In the genomic region with DNA sequence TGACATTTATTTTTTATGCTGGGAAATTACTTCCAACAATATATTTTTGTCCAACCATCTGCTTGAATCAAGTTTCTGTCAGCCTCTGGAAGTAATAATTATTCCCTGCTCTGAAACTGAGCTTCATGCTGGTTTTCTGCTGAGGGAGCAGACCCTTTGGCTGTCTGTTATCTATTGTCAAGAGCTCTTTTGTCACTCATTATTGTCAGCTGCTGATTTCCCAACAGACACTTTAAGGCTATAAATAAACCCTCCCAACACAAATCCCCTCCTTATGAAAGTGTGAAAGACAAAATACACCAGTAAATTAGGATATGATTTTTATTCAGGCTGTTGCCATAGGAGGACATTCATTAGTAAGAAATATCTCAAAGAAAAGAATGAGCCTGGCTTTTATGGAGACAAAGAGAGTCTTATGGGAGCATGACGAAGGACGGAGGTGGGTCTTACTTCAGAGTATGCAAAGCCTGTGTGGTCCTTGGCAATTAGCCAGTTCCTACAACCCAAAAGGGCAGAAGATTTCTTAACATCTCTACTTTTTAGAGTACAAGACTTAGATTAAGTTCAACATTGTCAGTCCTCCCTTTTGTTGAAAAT, we compare ENCODE assay signal across 19 cellular contexts.
DNase-seq lines count a peak whose midpoint lies in the region; TF ChIP-seq lines count a peak whose summit lies in the region.
"Had no signal": no experiment of that assay in that cellular context is flagged by ENCODE, and none has a peak within 500 bp of the region (broad histone marks: within the 10 kb centered on the region; RNA-seq: fewer than 3 reads in every experiment).

No MANE protein-coding gene starts in this region.

- no peaks in the 10 kb centered on the region for H3K27me3 Mint-ChIP-seq in neural crest cell (ENCODE audit: low read depth)
- H3K27me3 Mint-ChIP-seq: activated T-helper 17 cell treated with anti-CD3 and anti-CD28 coated beads, Interleukin-2, amount 50 U/mL, for 72 hours; dendritic cell treated with granulocyte-macrophage colony-stimulating factor and Interleukin-4, amounts not matched to agents 40 ng/mL and 50 ng/mL, for 4 days; stimulated activated memory B cell treated with anti-CD40 and anti-IgM and Interleukin-4, amounts not matched to agents 10 μg/mL and 1 μg/mL and 100 μg/mL, for 72 hours had no signal

- peaks cover 4% of the 10 kb centered on the region for H3K36me3 Mint-ChIP-seq in neural crest cell (ENCODE audit: low read depth)

- intact Hi-C loops in ascending aorta (cut with DNase I), result no loop called here

- no peak overlapping the region for H3K9ac ChIP-seq in KMS-11

- in situ Hi-C loops in G401 (cut with HindIII; ENCODE audit: low sequenced_read_pairs), result no loop called here

- H3K27ac Mint-ChIP-seq in neural crest cell (ENCODE audit: unreplicated experiment), result peak overlapping the region; percentile 14
- H3K27ac Mint-ChIP-seq: dendritic cell treated with granulocyte-macrophage colony-stimulating factor and Interleukin-4, amounts not matched to agents 40 ng/mL and 50 ng/mL, for 4 days; stimulated activated memory B cell treated with anti-CD40 and anti-IgM and Interleukin-4, amounts not matched to agents 10 μg/mL and 1 μg/mL and 100 μg/mL, for 72 hours had no signal

- H3K27me3 ChIP-seq in KMS-11 (ENCODE audit: insufficient read depth, low read depth), result no peaks in the 10 kb centered on the region
- H3K27me3 ChIP-seq in MG63, result no peaks in the 10 kb centered on the region
- H3K27me3 ChIP-seq in ascending aorta, result no peaks in the 10 kb centered on the region
- H3K27me3 ChIP-seq: breast epithelium, pancreas had no signal

- no peak overlapping the region for H2AFZ ChIP-seq in KMS-11 (ENCODE audit: low read depth)

- peak overlapping the region; percentile 23 for H3K4me3 Mint-ChIP-seq in neural crest cell
- H3K4me3 Mint-ChIP-seq: activated T-helper 17 cell treated with anti-CD3 and anti-CD28 coated beads, Interleukin-2, amount 50 U/mL, for 72 hours; dendritic cell treated with granulocyte-macrophage colony-stimulating factor and Interleukin-4, amounts not matched to agents 40 ng/mL and 50 ng/mL, for 4 days; stimulated activated memory B cell treated with anti-CD40 and anti-IgM and Interleukin-4, amounts not matched to agents 10 μg/mL and 1 μg/mL and 100 μg/mL, for 72 hours had no signal

- H3K9me3 ChIP-seq in MG63 (no peaks in the 10 kb centered on the region), ascending aorta (no peaks in the 10 kb centered on the region)
- H3K9me3 ChIP-seq: breast epithelium, pancreas, thoracic aorta had no signal

- TF ChIP-seq CTCF in KMS-11 (conservative IDR thresholded peaks at IDR 0.05; ENCODE audit: low read depth, low read length) (no peak), neural crest cell (conservative IDR thresholded peaks at IDR 0.05) (no peak), ascending aorta (IDR thresholded peaks at IDR 0.05) (no peak)

- peak overlapping the region; percentile 88; the same call in 1 of the 2 replicates for H3K4me2 ChIP-seq in KMS-11

- H4K20me1 ChIP-seq in KMS-11 (ENCODE audit: insufficient read depth), result no peaks in the 10 kb centered on the region

- H3K4me3 ChIP-seq in KMS-11 (IDR thresholded peaks at IDR 0.05; ENCODE audit: insufficient read depth, low read depth, low read length) (no peak overlapping the region), MG63 (no peak overlapping the region), ascending aorta (no peak overlapping the region)
- H3K4me3 ChIP-seq: breast epithelium, pancreas, thoracic aorta had no signal

- DNase-seq in NCI-H345 (lab: John Stamatoyannopoulos, UW), result peak; percentile 52
- DNase-seq in foreskin melanocyte, result peak; percentile 79
- DNase-seq in neural crest cell (ENCODE audit: low read depth, low spot score), result no peak
- DNase-seq in MG63, result no peak
- no peak for DNase-seq in G401 (ENCODE audit: low spot score)
- DNase-seq in DMS153 (lab: John Stamatoyannopoulos, UW), result no peak
- no peak for DNase-seq in ascending aorta (ENCODE audit: low spot score in 2 of 2)
- DNase-seq: activated CD4-positive, alpha-beta T cell treated with anti-CD3 and anti-CD28 coated beads for 4 hours; GF-D8; islet precursor cell; NCI-H510A treated with DMSO at 0.1 percent for 48 hours; pancreas; stimulated activated CD4-positive, alpha-beta T cell treated with anti-CD3 and anti-CD28 coated beads, Interleukin-1b, Interleukin-23, amount 100 ng/mL, for 48 hours had no signal

- H3K36me3 ChIP-seq in KMS-11 (ENCODE audit: insufficient read depth), result no peaks in the 10 kb centered on the region
- no peaks in the 10 kb centered on the region for H3K36me3 ChIP-seq in MG63
- H3K36me3 ChIP-seq in ascending aorta, result no peaks in the 10 kb centered on the region
- H3K36me3 ChIP-seq: breast epithelium, pancreas, thoracic aorta had no signal

- H3K79me2 ChIP-seq in KMS-11 (ENCODE audit: insufficient read depth, low read depth), result no peaks in the 10 kb centered on the region

- H3K4me1 Mint-ChIP-seq in neural crest cell, result peaks cover 29% of the 10 kb centered on the region
- H3K4me1 Mint-ChIP-seq: stimulated activated memory B cell treated with anti-CD40 and anti-IgM and Interleukin-4, amounts not matched to agents 10 μg/mL and 1 μg/mL and 100 μg/mL, for 72 hours had no signal

- peaks cover 3% of the 10 kb centered on the region for H3K9me3 Mint-ChIP-seq in neural crest cell
- H3K9me3 Mint-ChIP-seq: activated T-helper 17 cell treated with anti-CD3 and anti-CD28 coated beads, Interleukin-2, amount 50 U/mL, for 72 hours; dendritic cell treated with granulocyte-macrophage colony-stimulating factor and Interleukin-4, amounts not matched to agents 40 ng/mL and 50 ng/mL, for 4 days had no signal

- H3K4me1 ChIP-seq in KMS-11 (ENCODE audit: low read depth, poor library complexity, severe bottlenecking), result peaks cover 83% of the 10 kb centered on the region
- no peaks in the 10 kb centered on the region for H3K4me1 ChIP-seq in ascending aorta
- H3K4me1 ChIP-seq: breast epithelium, pancreas had no signal

- H3K27ac ChIP-seq in KMS-11, result no peak overlapping the region
- H3K27ac ChIP-seq in ascending aorta, result no peak overlapping the region
- H3K27ac ChIP-seq: breast epithelium, pancreas, thoracic aorta had no signal

Comparison
In these comparisons a context has a peak if more than half of its experiments do, and no peak if none do; other contexts are left out.
1. DNase-seq: peak in NCI-H345 (single experiment) and foreskin melanocyte (single experiment); none in neural crest cell (single experiment), MG63 (single experiment), G401 (single experiment), DMS153 (single experiment) and ascending aorta (0 of 2).